Comparison of ENCODE assay signal across 8 cellular contexts in genomic region chr16:89917773-89918452, GRCh38. TPM values are rescaled to one million over a fixed set of nuclear protein-coding genes. Genes with fewer than 3 reads are reported as not detected.
DNase-seq lines count a peak whose midpoint lies in the region; ATAC-seq and TF ChIP-seq lines count a peak whose summit lies in the region.

No MANE protein-coding gene starts in this region.

- peak; percentile 57 for DNase-seq in DMS 273 treated with DMSO at 0.1 percent for 48 hours (lab: John Stamatoyannopoulos, UW)
- DNase-seq in IMR-90 = peak; percentile 73
- peak; percentile 78 to 80 for DNase-seq in SJCRH30
- DNase-seq in activated naive CD4-positive, alpha-beta T cell (lab: John Stamatoyannopoulos, UW) = peak in 3 of 4 experiments; percentile 28 to 64 (median 45)
- peak; percentile 36 to 87 (median 66) for DNase-seq in head of caudate nucleus
- peak; percentile 82 to 85 for DNase-seq in psoas muscle

- H3K27me3 ChIP-seq in IMR-90 (ENCODE audit: control insufficient read depth, insufficient read depth, low read length) (no peaks in the 10 kb centered on the region), SJCRH30 (no peaks in the 10 kb centered on the region), psoas muscle (ENCODE audit: insufficient read depth in 3 of 3, low read length in 2 of 3) (peaks cover 0 to 47% (median 30%) of the 10 kb centered on the region in 3 donors)

- CTCF ChIA-PET in IMR-90 (lab: Yijun Ruan, JAX) = interaction anchor here (0.6 to 1.3 kb wide), 2 partner anchors 8 to 59 kb away, joined by 4 read pairs; no protein-coding TSS in a partner anchor

- no peaks in the 10 kb centered on the region; the same call in 1 of the 2 replicates for H4K20me1 ChIP-seq in IMR-90 (ENCODE audit: insufficient read depth, low read length)

- peaks cover 4% of the 10 kb centered on the region; the same call in 1 of the 2 replicates for H3K36me3 ChIP-seq in IMR-90 (ENCODE audit: control insufficient read depth, insufficient read depth, low read length)
- no peaks in the 10 kb centered on the region for H3K36me3 ChIP-seq in SJCRH30
- H3K36me3 ChIP-seq in psoas muscle (ENCODE audit: insufficient read depth in 1 of 2, low read depth in 1 of 2) = peaks cover 0 to 1% of the 10 kb centered on the region in 2 donors
- no peaks in the 10 kb centered on the region for H3K36me3 ChIP-seq in urinary bladder (ENCODE audit: insufficient read depth)

- TF ChIP-seq CTCF in IMR-90 (conservative IDR thresholded peaks at IDR 0.05; ENCODE audit: low read depth, low read length) (no peak), psoas muscle (IDR thresholded peaks at IDR 0.05) (no peak)

- peak overlapping the region; percentile 95 for H4K5ac ChIP-seq in IMR-90 (ENCODE audit: low read depth, low read length)

- peak overlapping the region; percentile 92 for H2BK5ac ChIP-seq in IMR-90 (ENCODE audit: low read depth, low read length, poor library complexity, severe bottlenecking)

- peak overlapping the region; percentile 98 for H3K4ac ChIP-seq in IMR-90 (ENCODE audit: low read depth, low read length)

- WGBS in IMR-90 (ENCODE audit: extremely low coverage in 2 of 2, insufficient read length in 1 of 2), 2 experiments = 0% methylated on average over 7 of the region's 39 CpGs; no CpG with 5 or more reads in 1 of the 2 experiments
- WGBS in psoas muscle, 3 donors = 0 to 1% (median 1%) methylated on average over 27 to 39 of the region's 39 CpGs
- under 1% methylated on average over 39 of the region's 39 CpGs for WGBS in urinary bladder

- TF ChIP-seq POLR2A in IMR-90 (IDR thresholded peaks at IDR 0.05; ENCODE audit: low read depth, low read length) = no peak

- peak overlapping the region; percentile 87 for H3K18ac ChIP-seq in IMR-90 (ENCODE audit: low read depth, low read length)

- intact Hi-C loops in IMR-90 (cut with micrococcal nuclease) = no loop called here
- intact Hi-C loops in head of caudate nucleus (cut with DNase I) = no loop called here
- intact Hi-C loops in psoas muscle (cut with DNase I) = no loop called here

- no peaks in the 10 kb centered on the region for H3K9me3 ChIP-seq in IMR-90 (ENCODE audit: control insufficient read depth, insufficient read depth, low read length)
- no peaks in the 10 kb centered on the region for H3K9me3 ChIP-seq in SJCRH30 (replicated peaks)
- H3K9me3 ChIP-seq in psoas muscle = no peaks in the 10 kb centered on the region

- H2AK9ac ChIP-seq in IMR-90 (replicated peaks; ENCODE audit: low read depth, low read length, poor library complexity) = peak overlapping the region; percentile 98

- peak; percentile 47 for ATAC-seq in GM21526 (IDR thresholded peaks at IDR 0.05; ENCODE audit: low FRiP score, unreplicated experiment)
- ATAC-seq in IMR-90 (ENCODE audit: low read depth) = peak; percentile 19
- peak; percentile 34 to 54 (median 45) for ATAC-seq in psoas muscle

- in situ Hi-C loops in IMR-90 (cut with MboI; ENCODE audit: low sequenced_read_pairs) = no loop called here

- POLR2A ChIA-PET in IMR-90 (lab: Charles Lee; ENCODE audit: unreplicated experiment) = interaction anchor here (0.5 kb wide), 1 partner anchor 9 kb away, joined by 3 read pairs; no protein-coding TSS in a partner anchor

- peak overlapping the region; percentile 47; the same call in 1 of the 2 replicates for H2BK20ac ChIP-seq in IMR-90 (ENCODE audit: low read depth, low read length)

- H3K79me1 ChIP-seq in IMR-90 (ENCODE audit: low read depth in 1 of 2, low read length in 2 of 2) = peaks cover 0 to 41% of the 10 kb centered on the region in 2 experiments; a peak in 3 of 4 replicates

- no peak overlapping the region; the same call in 2 of the 3 replicates for H2BK15ac ChIP-seq in IMR-90 (ENCODE audit: low read depth, low read length)

- peak overlapping the region; percentile 0; the same call in 1 of the 2 replicates for H3K56ac ChIP-seq in IMR-90 (ENCODE audit: extremely low read depth, insufficient read depth, low read length)

- peak overlapping the region; percentile 73 for H3K27ac ChIP-seq in IMR-90 (ENCODE audit: insufficient read depth, low read length)
- peak overlapping the region; percentile 2; the same call in 1 of the 2 replicates for H3K27ac ChIP-seq in SJCRH30
- no peak overlapping the region for H3K27ac ChIP-seq in psoas muscle
- no peak overlapping the region for H3K27ac ChIP-seq in urinary bladder (ENCODE audit: low read depth)

- peak overlapping the region; percentile 78 for H3K23ac ChIP-seq in IMR-90 (ENCODE audit: low read depth, low read length)

- H3K14ac ChIP-seq in IMR-90 (replicated peaks; ENCODE audit: low read depth, low read length) = peak overlapping the region; percentile 83

- peak overlapping the region; percentile 98 for H2AFZ ChIP-seq in IMR-90 (replicated peaks; ENCODE audit: low read length, poor library complexity)

- H3K4me1 ChIP-seq in IMR-90 (ENCODE audit: control insufficient read depth, insufficient read depth, low read length) (peaks cover 27% of the 10 kb centered on the region), SJCRH30 (peaks cover 10% of the 10 kb centered on the region; the same call in 1 of the 2 replicates), psoas muscle (peaks cover 15% of the 10 kb centered on the region), urinary bladder (ENCODE audit: insufficient read depth) (no peaks in the 10 kb centered on the region)

- BruUV-seq in IMR-90 (replicated peaks; lab: Mats Ljungman, UMichigan) = no TSS peak

- H3K9me1 ChIP-seq in IMR-90 (ENCODE audit: insufficient read depth, low read length) = peaks cover 25% of the 10 kb centered on the region

- peak overlapping the region; percentile 39 to 90; a peak in 3 of 4 replicates for H4K8ac ChIP-seq in IMR-90 (ENCODE audit: low read depth in 2 of 2, low read length in 2 of 2)

- H4K91ac ChIP-seq in IMR-90 (ENCODE audit: insufficient read depth, low read depth, low read length) = peak overlapping the region; percentile 94

- H3K9ac ChIP-seq in IMR-90 (ENCODE audit: low read depth, low read length) = peak overlapping the region; percentile 48

- peak overlapping the region; percentile 92 for H2BK120ac ChIP-seq in IMR-90 (ENCODE audit: low read depth, low read length)

- H3K4me2 ChIP-seq in IMR-90 (ENCODE audit: low read depth, low read length) = peak overlapping the region; percentile 81

- no peak for TF ChIP-seq RAD21 in IMR-90 (IDR thresholded peaks at IDR 0.05; ENCODE audit: low read length)

- dilution Hi-C loops in IMR-90 (cut with HindIII; ENCODE audit: low sequenced_read_pairs, unreplicated experiment) = no loop called here

- peak overlapping the region; percentile 40 for H3K4me3 ChIP-seq in IMR-90 (ENCODE audit: insufficient read depth, low read depth, low read length)
- peak overlapping the region; percentile 51 for H3K4me3 ChIP-seq in SJCRH30
- H3K4me3 ChIP-seq in psoas muscle = peak overlapping the region; percentile 50
- H3K4me3 ChIP-seq in urinary bladder (ENCODE audit: low read depth, low read length) = peak overlapping the region; percentile 6

- peak overlapping the region; percentile 74; the same call in 1 of the 2 replicates for H2AK5ac ChIP-seq in IMR-90 (ENCODE audit: low read depth, low read length)

TF ChIP-seq in IMR-90, 13 proteins besides CTCF, POLR2A, EP300 and RAD21 (continues in another document):
- peak; percentile 76 for TF ChIP-seq MXI1 (IDR thresholded peaks at IDR 0.05; ENCODE audit: borderline replicate concordance, low read depth, low read length)
- TF ChIP-seq MAZ (IDR thresholded peaks at IDR 0.05; ENCODE audit: borderline replicate concordance, low read depth, low read length) = 0 out of 2 replicates have a peak, but pooled peaks have one; percentile 19
- TF ChIP-seq BHLHE40 (IDR thresholded peaks at IDR 0.05; ENCODE audit: low read depth, low read length) = peak; percentile 97
- no peak for TF ChIP-seq NFE2L2 (IDR thresholded peaks at IDR 0.05; ENCODE audit: low read depth, low read length)

RNA-seq across cellular contexts. Expression of gene MC1R, which starts 0.7 kb away (rescaled TPM):
- total RNA-seq in IMR-90 (2012; rRNA removed) (3.8 and 4.4 TPM in 2 replicates), psoas muscle (1 to 10 TPM in 1 of 4 donors, under 1 TPM in 3; 0.67 to 1.1 (median 0.88) TPM), urinary bladder (3.8 TPM)
- polyA plus RNA-seq in IMR-90 (2012; rRNA removed) (9.5 TPM in 2 replicates), psoas muscle (1 to 10 TPM in 1 of 3 donors, under 1 TPM in 2; 0.18 to 1.8 (median 0.18) TPM), urinary bladder (7.0 TPM)
- polyA plus RNA-seq in IMR-90 (2012; cell fraction: cytosol; rRNA removed) = 3.3 and 6.2 TPM in 2 replicates
- 49.5 and 79.2 TPM in 2 replicates for polyA plus RNA-seq in IMR-90 (2012; cell fraction: nucleus; rRNA removed; ENCODE audit: low replicate concordance)
- 1.6 and 1.7 TPM in 2 replicates for total RNA-seq in SJCRH30 (2014; rRNA removed; shearing (Covaris generic))

RNA-seq across cellular contexts. Expression of gene TUBB3, which starts 5.2 kb away (rescaled TPM):
- total RNA-seq in IMR-90 (2012; rRNA removed) = 311 and 337 TPM in 2 replicates
- polyA plus RNA-seq in IMR-90 (2012; rRNA removed) = 410 and 428 TPM in 2 replicates
- polyA plus RNA-seq in IMR-90 (2012; cell fraction: cytosol; rRNA removed) = 269 and 452 TPM in 2 replicates
- 172 and 406 TPM in 2 replicates for polyA plus RNA-seq in IMR-90 (2012; cell fraction: nucleus; rRNA removed; ENCODE audit: low replicate concordance)
- 47.0 and 48.3 TPM in 2 replicates for total RNA-seq in SJCRH30 (2014; rRNA removed; shearing (Covaris generic))
- total RNA-seq in psoas muscle = 1 to 10 TPM in 1 of 4 donors, under 1 TPM in 1, not detected in 2; 0.30 to 1.3 TPM
- polyA plus RNA-seq in psoas muscle = 1 to 10 TPM in 1 of 3 donors, under 1 TPM in 2; 0.17 to 2.4 (median 0.47) TPM
- total RNA-seq in urinary bladder = 28.0 TPM
- polyA plus RNA-seq in urinary bladder = 16.1 TPM

RNA-seq across cellular contexts. Expression of gene DEF8, which starts 30.6 kb away (rescaled TPM):
- total RNA-seq in IMR-90 (2012; rRNA removed) (129 and 134 TPM in 2 replicates), psoas muscle (10 to 100 TPM; 16.2 to 28.5 (median 25.2) TPM), urinary bladder (27.5 TPM)
- polyA plus RNA-seq in IMR-90 (2012; rRNA removed) (141 and 160 TPM in 2 replicates), psoas muscle (10 to 100 TPM; 22.2 to 38.3 (median 25.5) TPM), urinary bladder (84.4 TPM)
- 177 and 213 TPM in 2 replicates for polyA plus RNA-seq in IMR-90 (2012; cell fraction: cytosol; rRNA removed)
- polyA plus RNA-seq in IMR-90 (2012; cell fraction: nucleus; rRNA removed; ENCODE audit: low replicate concordance) = 286 and 445 TPM in 2 replicates
- total RNA-seq in SJCRH30 (2014; rRNA removed; shearing (Covaris generic)) = 44.0 and 49.2 TPM in 2 replicates

RNA-seq across cellular contexts. Expression of gene TCF25, which starts 44.5 kb away (rescaled TPM):
- 119 and 127 TPM in 2 replicates for total RNA-seq in IMR-90 (2012; rRNA removed)
- polyA plus RNA-seq in IMR-90 (2012; rRNA removed) = 184 and 199 TPM in 2 replicates
- 143 and 185 TPM in 2 replicates for polyA plus RNA-seq in IMR-90 (2012; cell fraction: cytosol; rRNA removed)
- 445 and 688 TPM in 2 replicates for polyA plus RNA-seq in IMR-90 (2012; cell fraction: nucleus; rRNA removed; ENCODE audit: low replicate concordance)
- total RNA-seq in SJCRH30 (2014; rRNA removed; shearing (Covaris generic)) = 60.0 and 65.9 TPM in 2 replicates
- total RNA-seq in psoas muscle = 10 to 100 TPM; 57.6 to 93.6 (median 89.8) TPM
- 10 to 100 TPM; 46.1 to 54.8 (median 50.7) TPM for polyA plus RNA-seq in psoas muscle
- total RNA-seq in urinary bladder = 107 TPM
- polyA plus RNA-seq in urinary bladder = 128 TPM

Comparison
In these comparisons a context has a peak if more than half of its experiments do, and no peak if none do; other contexts are left out.
1. H3K27ac ChIP-seq: peak in IMR-90 (single experiment) and SJCRH30 (single experiment); none in psoas muscle (single experiment) and urinary bladder (single experiment).
2. RNA of gene TUBB3, which starts 5.2 kb away (total RNA-seq): 311 to 337 TPM in IMR-90, 47.0 to 48.3 TPM in SJCRH30 and 28.0 TPM in urinary bladder (single experiment); 0.30 to 1.3 TPM in psoas muscle; every median in the first group is over 10 times any median in the second.
3. Peak in every context shown above with its lines, with median percentiles within 50 percentile points of each other: DNase-seq, ATAC-seq and H3K4me3 ChIP-seq.